8 cellular contexts compared by ENCODE assay signal in genomic region chr22:23750374-23750743, GRCh38. TPM values are rescaled to one million over a fixed set of nuclear protein-coding genes. Genes with fewer than 3 reads are reported as not detected.
DNase-seq lines count a peak whose midpoint lies in the region; ATAC-seq lines count a peak whose summit lies in the region.

No MANE protein-coding gene starts in this region.

- POLR2A ChIA-PET in activated naive CD8-positive, alpha-beta T cell treated with anti-CD3 and anti-CD28 coated beads, Interleukin-2, amount 10 ng/mL, durations not matched to agents 7 days and 5 days (lab: Charles Lee), result interaction anchor here (0.6 to 2.3 kb wide), 13 partner anchors 8 to 127 kb away, joined by 3 to 16 read pairs (median 4); partner anchors contain the start of gene SLC2A11

- peak overlapping the region; percentile 82 for H3K4me3 Mint-ChIP-seq in activated naive CD8-positive, alpha-beta T cell treated with anti-CD3 and anti-CD28 coated beads, Interleukin-2, amount 10 ng/mL, durations not matched to agents 7 days and 5 days
- peak overlapping the region; percentile 75 to 86 (median 84) for H3K4me3 Mint-ChIP-seq in immature natural killer cell

- no peaks in the 10 kb centered on the region for H3K27me3 Mint-ChIP-seq in activated naive CD8-positive, alpha-beta T cell treated with anti-CD3 and anti-CD28 coated beads, Interleukin-2, amount 10 ng/mL, durations not matched to agents 7 days and 5 days
- H3K27me3 Mint-ChIP-seq in immature natural killer cell (ENCODE audit: low read depth in 3 of 3), result peaks cover 0 to 2% (median 0%) of the 10 kb centered on the region in 3 donors

- no peak overlapping the region for H3K27ac ChIP-seq in stomach smooth muscle (ENCODE audit: low read length)

- no peak for ATAC-seq in activated naive CD8-positive, alpha-beta T cell treated with anti-CD3 and anti-CD28 coated beads, Interleukin-2, amount 10 ng/mL, durations not matched to agents 7 days and 5 days (ENCODE audit: low read depth)
- ATAC-seq in HG02623 (IDR thresholded peaks at IDR 0.05; ENCODE audit: unreplicated experiment), result no peak

- peaks cover 4% of the 10 kb centered on the region for H3K36me3 Mint-ChIP-seq in activated naive CD8-positive, alpha-beta T cell treated with anti-CD3 and anti-CD28 coated beads, Interleukin-2, amount 10 ng/mL, durations not matched to agents 7 days and 5 days
- peaks cover 0 to 5% (median 0%) of the 10 kb centered on the region in 3 donors for H3K36me3 Mint-ChIP-seq in immature natural killer cell

- peak overlapping the region; percentile 87 to 88 for H3K4me3 ChIP-seq in stomach smooth muscle (ENCODE audit: low read length in 2 of 2)

- peaks cover 8% of the 10 kb centered on the region for H3K4me1 ChIP-seq in stomach smooth muscle (ENCODE audit: control insufficient read depth, insufficient read depth, low read length)

- H3K27me3 ChIP-seq in stomach smooth muscle (ENCODE audit: control insufficient read depth in 1 of 2, insufficient read depth in 2 of 2, low read length in 2 of 2), result no peaks in the 10 kb centered on the region

- H3K36me3 ChIP-seq in stomach smooth muscle (ENCODE audit: control insufficient read depth in 2 of 2, insufficient read depth in 2 of 2, low read length in 2 of 2), result peaks cover 0 to under 1% of the 10 kb centered on the region in 2 donors

- H3K9me3 ChIP-seq in stomach smooth muscle (ENCODE audit: control insufficient read depth in 2 of 2, low read length in 2 of 2), result no peaks in the 10 kb centered on the region

- H3K9me3 Mint-ChIP-seq in activated naive CD8-positive, alpha-beta T cell treated with anti-CD3 and anti-CD28 coated beads, Interleukin-2, amount 10 ng/mL, durations not matched to agents 7 days and 5 days, result peaks cover 2% of the 10 kb centered on the region
- H3K9me3 Mint-ChIP-seq in immature natural killer cell, result no peaks in the 10 kb centered on the region

- DNase-seq in DMS53 (lab: John Stamatoyannopoulos, UW) (peak; percentile 18), DMS53 treated with DMSO at 0.1 percent for 48 hours (lab: John Stamatoyannopoulos, UW; ENCODE audit: unreplicated experiment) (no peak), immature natural killer cell (no peak), foreskin melanocyte (no peak), AML-193 (lab: John Stamatoyannopoulos, UW) (no peak)
- DNase-seq in activated naive CD8-positive, alpha-beta T cell treated with anti-CD3 and anti-CD28 coated beads, Interleukin-2, amount 10 ng/mL, durations not matched to agents 7 days and 5 days, result no peak

- H3K27ac Mint-ChIP-seq in activated naive CD8-positive, alpha-beta T cell treated with anti-CD3 and anti-CD28 coated beads, Interleukin-2, amount 10 ng/mL, durations not matched to agents 7 days and 5 days, result peak overlapping the region; percentile 77
- H3K27ac Mint-ChIP-seq in immature natural killer cell, result peak overlapping the region; percentile 74 to 87 (median 80)

- peak overlapping the region; percentile 73 to 83 for H3K9ac ChIP-seq in stomach smooth muscle (ENCODE audit: low read length in 2 of 2)

- peaks cover 12% of the 10 kb centered on the region for H3K4me1 Mint-ChIP-seq in activated naive CD8-positive, alpha-beta T cell treated with anti-CD3 and anti-CD28 coated beads, Interleukin-2, amount 10 ng/mL, durations not matched to agents 7 days and 5 days
- H3K4me1 Mint-ChIP-seq in immature natural killer cell, result peaks cover 15 to 30% of the 10 kb centered on the region in 2 donors

RNA-seq across cellular contexts. Expression of gene ZNF70, which starts 0.6 kb away (rescaled TPM):
- total RNA-seq in activated naive CD8-positive, alpha-beta T cell treated with anti-CD3 and anti-CD28 coated beads, Interleukin-2, amount 10 ng/mL, durations not matched to agents 7 days and 5 days, result 1 to 10 TPM; 3.8 to 4.1 TPM
- under 1 TPM in 2 of 3 donors, not detected in 1; 0.29 to 1.00 TPM for polyA plus RNA-seq in immature natural killer cell

RNA-seq across cellular contexts. Expression of gene VPREB3, which starts 3.9 kb away (rescaled TPM):
- total RNA-seq in activated naive CD8-positive, alpha-beta T cell treated with anti-CD3 and anti-CD28 coated beads, Interleukin-2, amount 10 ng/mL, durations not matched to agents 7 days and 5 days, result not detected
- 1 to 10 TPM in 1 of 3 donors, not detected in 2; 1.3 TPM for polyA plus RNA-seq in immature natural killer cell

RNA-seq across cellular contexts. Expression of gene C22orf15, which starts 12.4 kb away (rescaled TPM):
- 1 to 10 TPM; 2.1 to 2.9 TPM for total RNA-seq in activated naive CD8-positive, alpha-beta T cell treated with anti-CD3 and anti-CD28 coated beads, Interleukin-2, amount 10 ng/mL, durations not matched to agents 7 days and 5 days
- 1 to 10 TPM in 1 of 3 donors, not detected in 2; 1.1 TPM for polyA plus RNA-seq in immature natural killer cell

RNA-seq across cellular contexts. Expression of gene CHCHD10, which starts 17.4 kb away (rescaled TPM):
- total RNA-seq in activated naive CD8-positive, alpha-beta T cell treated with anti-CD3 and anti-CD28 coated beads, Interleukin-2, amount 10 ng/mL, durations not matched to agents 7 days and 5 days, result 100 to 1,000 TPM in 1 of 2 experiments, 10 to 100 TPM in 1; 99.8 to 111 TPM
- 1 to 10 TPM; 5.7 to 9.3 (median 8.1) TPM for polyA plus RNA-seq in immature natural killer cell

RNA-seq across cellular contexts. Expression of gene MMP11, which starts 22.3 kb away (rescaled TPM):
- total RNA-seq in activated naive CD8-positive, alpha-beta T cell treated with anti-CD3 and anti-CD28 coated beads, Interleukin-2, amount 10 ng/mL, durations not matched to agents 7 days and 5 days, result 1 to 10 TPM; 2.1 to 2.4 TPM
- 1 to 10 TPM in 2 of 3 donors, under 1 TPM in 1; 0.76 to 1.7 (median 1.2) TPM for polyA plus RNA-seq in immature natural killer cell
